In genomic region chr7:152341039-152341913, GRCh38 we compare ENCODE assay signal across 8 cellular contexts.
A peak's percentile ranks its signal among the peaks of the same experiment; 100 is the strongest.
DNase-seq lines count a peak whose midpoint lies in the region; ATAC-seq and TF ChIP-seq lines count a peak whose summit lies in the region.

No MANE protein-coding gene starts in this region.

- 0 out of 3 replicates have a peak, but pooled peaks have one; percentile 37 for ATAC-seq in DND-41 (ENCODE audit: insufficient read depth, low read depth)
- peak; percentile 59 for ATAC-seq in GM21390 (IDR thresholded peaks at IDR 0.05; ENCODE audit: unreplicated experiment)
- peak; percentile 85 for ATAC-seq in left ventricle myocardium superior
- no peak for ATAC-seq in GM18520 (IDR thresholded peaks at IDR 0.05; ENCODE audit: unreplicated experiment)

- no peak overlapping the region for H3K4me3 ChIP-seq in DND-41 (ENCODE audit: low read depth in 1 of 2, low read length in 2 of 2)
- H3K4me3 ChIP-seq in Karpas-422 (ENCODE audit: low read length), result peak overlapping the region; percentile 51
- no peak overlapping the region for H3K4me3 ChIP-seq in WERI-Rb-1 (ENCODE audit: low read depth, low read length)
- H3K4me3 ChIP-seq in smooth muscle cell, result no peak overlapping the region

- H3K4me2 ChIP-seq in DND-41 (ENCODE audit: insufficient read depth, low read length), result no peak overlapping the region
- peak overlapping the region; percentile 85 for H3K4me2 ChIP-seq in Karpas-422 (ENCODE audit: low read depth, low read length, poor library complexity, severe bottlenecking)
- no peak overlapping the region for H3K4me2 ChIP-seq in smooth muscle cell

- H4K20me1 ChIP-seq in DND-41 (ENCODE audit: insufficient read depth, low read length) (peaks cover 27% of the 10 kb centered on the region), Karpas-422 (ENCODE audit: insufficient read depth, low read depth, low read length) (no peaks in the 10 kb centered on the region), smooth muscle cell (ENCODE audit: low read depth) (peaks cover 98% of the 10 kb centered on the region)

- intact Hi-C loops in left ventricle myocardium superior (cut with micrococcal nuclease), result no loop called here

- H3K27me3 ChIP-seq in DND-41 (ENCODE audit: insufficient read depth, low read length, poor library complexity) (no peaks in the 10 kb centered on the region), Karpas-422 (ENCODE audit: low read length) (no peaks in the 10 kb centered on the region), WERI-Rb-1 (ENCODE audit: insufficient read depth, low read depth, severe bottlenecking) (no peaks in the 10 kb centered on the region), smooth muscle cell (ENCODE audit: low read depth) (no peaks in the 10 kb centered on the region)

- H3K79me2 ChIP-seq in DND-41 (ENCODE audit: insufficient read depth, low read length), result peaks cover 97% of the 10 kb centered on the region
- peaks cover 98% of the 10 kb centered on the region for H3K79me2 ChIP-seq in Karpas-422 (ENCODE audit: low read length)
- H3K79me2 ChIP-seq in smooth muscle cell (ENCODE audit: low read depth), result peaks cover 96% of the 10 kb centered on the region

- DNase-seq in DND-41 (no peak), Karpas-422 (peak; percentile 74), WERI-Rb-1 (peak; percentile 31), left ventricle myocardium superior (no peak), smooth muscle cell (lab: John Stamatoyannopoulos, UW; ENCODE audit: unreplicated experiment) (no peak), NOMO-1 treated with dmso at 0.1 percent for 144 hours (lab: John Stamatoyannopoulos, UW; ENCODE audit: unreplicated experiment) (no peak)

- H3K4me1 ChIP-seq in DND-41 (ENCODE audit: insufficient read depth, low read length) (no peaks in the 10 kb centered on the region), Karpas-422 (ENCODE audit: low read length) (peaks cover 84% of the 10 kb centered on the region), smooth muscle cell (ENCODE audit: low read depth) (no peaks in the 10 kb centered on the region)

- WGBS in smooth muscle cell (ENCODE audit: low lambda C conversion rate), result 94% methylated on average over 2 of the region's 2 CpGs

- H3K36me3 ChIP-seq in DND-41 (ENCODE audit: insufficient read depth, low read length) (peaks cover 21% of the 10 kb centered on the region), Karpas-422 (ENCODE audit: insufficient read depth, low read length) (no peaks in the 10 kb centered on the region), WERI-Rb-1 (no peaks in the 10 kb centered on the region), smooth muscle cell (ENCODE audit: low read depth) (no peaks in the 10 kb centered on the region)

- H3K9me2 ChIP-seq in Karpas-422 (replicated peaks; ENCODE audit: insufficient read depth, low read length), result no peaks in the 10 kb centered on the region

- TF ChIP-seq CTCF in DND-41 (IDR thresholded peaks at IDR 0.05; ENCODE audit: borderline replicate concordance, extremely low read depth, low read length, poor library complexity, severe bottlenecking), result peak; percentile 36
- TF ChIP-seq CTCF in WERI-Rb-1 (IDR thresholded peaks at IDR 0.05; ENCODE audit: low read depth, low read length), result peak; percentile 57
- peak; percentile 37 for TF ChIP-seq CTCF in smooth muscle cell (IDR thresholded peaks at IDR 0.05; ENCODE audit: borderline replicate concordance, insufficient read depth, poor library complexity, severe bottlenecking)

- H3K9ac ChIP-seq in DND-41 (ENCODE audit: low read depth, low read length) (no peak overlapping the region), Karpas-422 (ENCODE audit: low read length) (peak overlapping the region; percentile 51), smooth muscle cell (ENCODE audit: low read depth) (no peak overlapping the region)

- H3K27ac ChIP-seq in DND-41 (ENCODE audit: low read length), result no peak overlapping the region
- peak overlapping the region; percentile 93 for H3K27ac ChIP-seq in Karpas-422 (ENCODE audit: low read length)
- H3K27ac ChIP-seq in WERI-Rb-1, result no peak overlapping the region
- no peak overlapping the region for H3K27ac ChIP-seq in smooth muscle cell (ENCODE audit: low read depth)

- no peak overlapping the region for H2AFZ ChIP-seq in DND-41 (ENCODE audit: low read depth, low read length)
- no peak overlapping the region for H2AFZ ChIP-seq in Karpas-422 (ENCODE audit: low read length)
- no peak overlapping the region for H2AFZ ChIP-seq in smooth muscle cell (ENCODE audit: low read depth)

- H3K9me3 ChIP-seq in DND-41 (ENCODE audit: insufficient read depth, low read length, severe bottlenecking) (no peaks in the 10 kb centered on the region), Karpas-422 (ENCODE audit: low read length) (no peaks in the 10 kb centered on the region), WERI-Rb-1 (ENCODE audit: severe bottlenecking) (no peaks in the 10 kb centered on the region), smooth muscle cell (replicated peaks; ENCODE audit: low read depth) (no peaks in the 10 kb centered on the region)

- H3F3A ChIP-seq in smooth muscle cell (ENCODE audit: low read depth), result peaks cover 3% of the 10 kb centered on the region

Comparison
In these comparisons a context has a peak if more than half of its experiments do, and no peak if none do; other contexts are left out.
1. DNase-seq: peak in Karpas-422 (single experiment) and WERI-Rb-1 (single experiment); none in DND-41 (single experiment), left ventricle myocardium superior (single experiment), smooth muscle cell (single experiment) and NOMO-1 treated with dmso at 0.1 percent for 144 hours (single experiment).
2. Peak in every context shown above with its lines, with median percentiles within 50 percentile points of each other: CTCF ChIP-seq.